ENCODE assay signal across 30 cellular contexts in the genomic region with DNA sequence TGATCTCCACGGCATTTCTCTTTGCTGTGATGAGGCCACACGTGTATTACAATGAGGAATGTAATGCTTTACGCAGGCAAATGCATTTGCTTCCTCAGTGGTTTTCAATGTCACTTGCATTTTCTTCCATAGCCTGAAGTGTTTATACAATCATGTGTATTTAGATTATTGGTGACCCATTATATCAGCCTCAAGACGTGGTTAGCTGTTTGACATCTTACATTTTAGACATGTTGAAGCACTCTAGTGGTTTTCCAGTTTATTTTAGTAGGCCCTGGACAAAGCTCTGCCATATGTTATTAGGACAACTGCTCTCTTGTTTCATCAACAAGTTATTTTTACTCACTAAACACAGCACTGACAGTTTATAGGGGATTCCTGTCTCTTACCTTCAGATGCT.
"Had no signal": no experiment of that assay in that cellular context is flagged by ENCODE, and none has a peak within 500 bp of the region (broad histone marks: within the 10 kb centered on the region; RNA-seq: fewer than 3 reads in every experiment).

No MANE protein-coding gene starts in this region.

- H3K4me3 ChIP-seq: coronary artery, esophagus muscularis mucosa, gastroesophageal sphincter, ovary, prostate gland, right atrium auricular region, skin epidermis, stomach, suprapubic skin, transverse colon, uterus had no signal

- H3K4me1 Mint-ChIP-seq: activated B cell treated with CpG ODN at 0.5 μM for 24 hours; stimulated activated effector memory CD8-positive, alpha-beta T cell treated with anti-CD3 and anti-CD28 coated beads, Interleukin-12 subunit alpha, Interleukin-12 subunit beta, amount 100 ng/mL, for 72 hours had no signal

- H3K27ac Mint-ChIP-seq: activated B cell treated with CpG ODN at 0.5 μM for 24 hours; activated CD4-positive, alpha-beta T cell treated with anti-CD3 and anti-CD28 coated beads for 36 hours; activated naive CD8-positive, alpha-beta T cell treated with anti-CD3 and anti-CD28 coated beads for 36 hours; stimulated activated effector memory CD8-positive, alpha-beta T cell treated with anti-CD3 and anti-CD28 coated beads, Interleukin-12 subunit alpha, Interleukin-12 subunit beta, amount 100 ng/mL, for 72 hours had no signal

- DNase-seq: activated B cell treated with CpG ODN at 0.5 μM for 24 hours; activated CD4-positive, alpha-beta T cell treated with anti-CD3 and anti-CD28 coated beads for 36 hours; activated CD4-positive, alpha-beta T cell treated with anti-CD3 and anti-CD28 coated beads, Interleukin-2, amount 50 U/mL, for 4 hours; activated CD8-positive, alpha-beta memory T cell treated with anti-CD3 and anti-CD28 coated beads for 24 hours; activated CD8-positive, alpha-beta memory T cell treated with anti-CD3 and anti-CD28 coated beads, Interleukin-2, amount 50 U/mL, for 4 hours; activated naive CD4-positive, alpha-beta T cell treated with Interleukin-2 at 50 U/mL for 16 hours; activated naive CD8-positive, alpha-beta T cell treated with anti-CD3 and anti-CD28 coated beads for 36 hours; activated T-cell treated with anti-CD3 and anti-CD28 coated beads, Interleukin-2, amount 50 U/mL, for 4 hours; cerebellar nuclear complex; head of caudate nucleus; hypothalamus; left ventricle myocardium superior; naive B cell; ovary; stimulated activated CD4-positive, alpha-beta T cell treated with anti-CD3 and anti-CD28 coated beads, Interleukin-1b, Interleukin-23, amount 100 ng/mL, for 48 hours; stomach; T1000; transverse colon; uterus had no signal

- H3K27me3 Mint-ChIP-seq: activated B cell treated with CpG ODN at 0.5 μM for 24 hours; activated CD4-positive, alpha-beta T cell treated with anti-CD3 and anti-CD28 coated beads for 36 hours; activated naive CD8-positive, alpha-beta T cell treated with anti-CD3 and anti-CD28 coated beads for 36 hours; naive B cell had no signal

- H3K4me1 ChIP-seq: gastroesophageal sphincter, prostate gland, stomach, suprapubic skin, transverse colon, uterus had no signal

- H3K9me3 ChIP-seq: esophagus muscularis mucosa, gastroesophageal sphincter, neutrophil, ovary, prostate gland, right atrium auricular region, stomach, suprapubic skin, transverse colon, uterus had no signal

- FAIRE-seq: astrocyte, islet of Langerhans had no signal

- H3K4me3 Mint-ChIP-seq: activated B cell treated with CpG ODN at 0.5 μM for 24 hours; activated CD4-positive, alpha-beta T cell treated with anti-CD3 and anti-CD28 coated beads for 36 hours; activated naive CD8-positive, alpha-beta T cell treated with anti-CD3 and anti-CD28 coated beads for 36 hours; activated T-cell treated with anti-CD3 and anti-CD28 coated beads, Interleukin-2, amount 50 U/mL, for 4 hours; naive B cell; stimulated activated effector memory CD8-positive, alpha-beta T cell treated with anti-CD3 and anti-CD28 coated beads, Interleukin-12 subunit alpha, Interleukin-12 subunit beta, amount 100 ng/mL, for 72 hours had no signal

- H3K9me3 Mint-ChIP-seq: activated B cell treated with CpG ODN at 0.5 μM for 24 hours; activated naive CD8-positive, alpha-beta T cell treated with anti-CD3 and anti-CD28 coated beads for 36 hours; activated T-cell treated with anti-CD3 and anti-CD28 coated beads, Interleukin-2, amount 50 U/mL, for 4 hours; naive B cell; stimulated activated effector memory CD8-positive, alpha-beta T cell treated with anti-CD3 and anti-CD28 coated beads, Interleukin-12 subunit alpha, Interleukin-12 subunit beta, amount 100 ng/mL, for 72 hours had no signal

- H3K27ac ChIP-seq: coronary artery, esophagus muscularis mucosa, gastroesophageal sphincter, neutrophil, ovary, prostate gland, right atrium auricular region, skin epidermis, stomach, suprapubic skin, transverse colon, uterus had no signal

- H3K36me3 ChIP-seq: ovary, prostate gland, uterus had no signal

- H3K27me3 ChIP-seq: esophagus muscularis mucosa, gastroesophageal sphincter, neutrophil, ovary, right atrium auricular region, stomach, suprapubic skin, transverse colon, uterus had no signal

- ATAC-seq: activated CD4-positive, alpha-beta T cell treated with anti-CD3 and anti-CD28 coated beads for 36 hours; activated T-cell treated with anti-CD3 and anti-CD28 coated beads, Interleukin-2, amount 50 U/mL, for 4 hours; gastroesophageal sphincter; left ventricle myocardium superior; stimulated activated effector memory CD8-positive, alpha-beta T cell treated with anti-CD3 and anti-CD28 coated beads, Interleukin-12 subunit alpha, Interleukin-12 subunit beta, amount 100 ng/mL, for 72 hours had no signal
